In genomic region chr12:120228041-120228290, GRCh38 we compare ENCODE assay signal across 1 cellular context.
TF ChIP-seq lines count a peak whose summit lies in the region.

No MANE protein-coding gene starts in this region.

TF ChIP-seq in GM12878, 131 proteins besides CTCF, POLR2A, EP300 and RAD21:
- no peak for TF ChIP-seq POLR2AphosphoS5 (IDR thresholded peaks at IDR 0.05; ENCODE audit: low read length)
- TF ChIP-seq WRNIP1 (IDR thresholded peaks at IDR 0.05; ENCODE audit: borderline replicate concordance, low read depth, low read length): no peak
- TF ChIP-seq ELK1 (IDR thresholded peaks at IDR 0.05; ENCODE audit: low read depth, low read length): no peak
- TF ChIP-seq MTA2 (IDR thresholded peaks at IDR 0.05; ENCODE audit: low read depth): no peak
- TF ChIP-seq PBX3 (IDR thresholded peaks at IDR 0.05; ENCODE audit: insufficient replicate concordance, low read depth, low read length): no peak
- no peak for TF ChIP-seq PML (IDR thresholded peaks at IDR 0.05; ENCODE audit: low read length)
- no peak; the same call in 1 of the 2 replicates for TF ChIP-seq DPF2 (IDR thresholded peaks at IDR 0.05)
- TF ChIP-seq, protein P1, sequence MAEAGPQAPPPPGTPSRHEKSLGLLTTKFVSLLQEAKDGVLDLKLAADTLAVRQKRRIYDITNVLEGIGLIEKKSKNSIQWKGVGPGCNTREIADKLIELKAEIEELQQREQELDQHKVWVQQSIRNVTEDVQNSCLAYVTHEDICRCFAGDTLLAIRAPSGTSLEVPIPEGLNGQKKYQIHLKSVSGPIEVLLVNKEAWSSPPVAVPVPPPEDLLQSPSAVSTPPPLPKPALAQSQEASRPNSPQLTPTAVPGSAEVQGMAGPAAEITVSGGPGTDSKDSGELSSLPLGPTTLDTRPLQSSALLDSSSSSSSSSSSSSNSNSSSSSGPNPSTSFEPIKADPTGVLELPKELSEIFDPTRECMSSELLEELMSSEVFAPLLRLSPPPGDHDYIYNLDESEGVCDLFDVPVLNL (IDR thresholded peaks at IDR 0.05; ENCODE audit: low read depth, low read length): no peak
